In genomic region chr14:33848706-33849454, GRCh38 we compare ENCODE assay signal across 8 cellular contexts.
DNase-seq lines count a peak whose midpoint lies in the region; ATAC-seq, FAIRE-seq and TF ChIP-seq lines count a peak whose summit lies in the region.

No MANE protein-coding gene starts in this region.

- TF ChIP-seq CTCF in BE2C (IDR thresholded peaks at IDR 0.05; ENCODE audit: low read depth, low read length) (peak; percentile 97), GM23338 (conservative IDR thresholded peaks at IDR 0.05; ENCODE audit: low read depth in 2 of 2) (peak; percentile 83 to 94), K562 (IDR thresholded peaks at IDR 0.05 in 2 of 3, conservative IDR thresholded peaks at IDR 0.05 in 1 of 3; ENCODE audit: insufficient read depth in 2 of 3, low read depth in 1 of 3, low read length in 3 of 3) (peak; percentile 64 to 75 (median 68))

- H3K36me3 ChIP-seq in BE2C (no peaks in the 10 kb centered on the region), GM23338 (ENCODE audit: insufficient read depth) (no peaks in the 10 kb centered on the region), K562 (ENCODE audit: control insufficient read depth, insufficient read depth, low read length) (no peaks in the 10 kb centered on the region)

- CTCF ChIA-PET in K562 (lab: Yijun Ruan, JAX; ENCODE audit: low intra/inter-chr PET ratio), result no interaction called here

- H3K4me3 Mint-ChIP-seq in GM23338, result no peak overlapping the region

- peak; percentile 46 to 73; a peak in 3 of 4 replicates for TF ChIP-seq RAD21 in K562 (CRISPR knock-in tag; conservative IDR thresholded peaks at IDR 0.05 in 1 of 2, IDR thresholded peaks at IDR 0.05 in 1 of 2)

- no peak for FAIRE-seq in K562 (lab: Jason Lieb, UNC)

- peaks cover 9% of the 10 kb centered on the region; the same call in 1 of the 2 replicates for H3K9me2 ChIP-seq in GM23338 (ENCODE audit: insufficient read depth)

- WGBS in K562 (ENCODE audit: insufficient coverage, low coverage, missing lambda C conversion rate), result 35% methylated on average over 6 of the region's 8 CpGs

- no peaks in the 10 kb centered on the region for H4K20me1 ChIP-seq in GM23338 (replicated peaks; ENCODE audit: insufficient read depth)
- H4K20me1 ChIP-seq in K562 (replicated peaks; ENCODE audit: control insufficient read depth, insufficient read depth, low read length), result no peaks in the 10 kb centered on the region

- TF ChIP-seq EP300 in K562 (IDR thresholded peaks at IDR 0.05; ENCODE audit: low read length), result no peak

- TF ChIP-seq POLR2A in K562 (conservative IDR thresholded peaks at IDR 0.05), result no peak

- no peaks in the 10 kb centered on the region; the same call in 2 of the 3 replicates for H3K9me3 Mint-ChIP-seq in GM23338

- ATAC-seq in GM23338, result peak; percentile 100
- ATAC-seq in K562, result peak; percentile 96
- no peak for ATAC-seq in stimulated activated naive CD8-positive, alpha-beta T cell treated with anti-CD3 and anti-CD28 coated beads, Interleukin-15, Interleukin-2, amounts not matched to agents 100 U/mL and 50 U/mL, for 24 hours
- no peak for ATAC-seq in GM19351 (IDR thresholded peaks at IDR 0.05; ENCODE audit: unreplicated experiment)

- H3K9ac ChIP-seq in K562 (ENCODE audit: insufficient read depth in 1 of 2, low read depth in 2 of 2, low read length in 2 of 2), result no peak overlapping the region

- no peaks in the 10 kb centered on the region for H3K36me3 Mint-ChIP-seq in GM23338 (ENCODE audit: low read depth)

- no TSS peak for BruUV-seq in K562 (replicated peaks; lab: Mats Ljungman, UMichigan)

- no peak overlapping the region for H3K27ac Mint-ChIP-seq in GM23338

- intact Hi-C loops in K562 (cut with micrococcal nuclease), result loop anchor here (5.0 to 10.0 kb wide), 4 partner anchors 68 to 456 kb away; no protein-coding TSS in a partner anchor

- DNase-seq in BE2C (peak; percentile 90), GM23338 (ENCODE audit: low spot score) (peak; percentile 96), NCI-H460 (ENCODE audit: extremely low read depth, low read depth) (peak; percentile 70), K562 (ENCODE audit: extremely low read depth in 1 of 4, low spot score in 3 of 4) (peak; percentile 30 to 71 (median 46)), islet precursor cell (peak; percentile 97)
- peak; percentile 26 for DNase-seq in stimulated activated naive CD8-positive, alpha-beta T cell treated with anti-CD3 and anti-CD28 coated beads, Interleukin-15, Interleukin-2, amounts not matched to agents 100 U/mL and 50 U/mL, for 24 hours
- no peak for DNase-seq in activated CD8-positive, alpha-beta memory T cell treated with anti-CD3 and anti-CD28 coated beads, Interleukin-2, amount 50 U/mL, for 48 hours

- H3K4me2 ChIP-seq in GM23338 (no peak overlapping the region), K562 (ENCODE audit: insufficient read depth, low read length) (no peak overlapping the region)

- peaks cover 4% of the 10 kb centered on the region for H3K27me3 Mint-ChIP-seq in GM23338 (ENCODE audit: insufficient read depth, low read depth, poor library complexity)

- H3K79me2 ChIP-seq in GM23338 (replicated peaks; ENCODE audit: insufficient read depth), result no peaks in the 10 kb centered on the region
- no peaks in the 10 kb centered on the region for H3K79me2 ChIP-seq in K562 (ENCODE audit: control insufficient read depth, insufficient read depth, low read length)

- in situ Hi-C loops in K562 (cut with MboI), result loop anchor here (10.0 kb wide), 1 partner anchor 376 kb away; no protein-coding TSS in a partner anchor

- H3F3A ChIP-seq in GM23338 (replicated peaks; ENCODE audit: low read depth), result no peaks in the 10 kb centered on the region

- POLR2A ChIA-PET in K562 (lab: Yijun Ruan, JAX), result interaction anchor here (0.6 to 2.2 kb wide), 7 partner anchors 8 to 250 kb away, joined by 3 to 8 read pairs (median 4); partner anchors contain the start of gene EGLN3

- H3K4me1 ChIP-seq in BE2C, result peaks cover 13% of the 10 kb centered on the region
- H3K4me1 ChIP-seq in GM23338 (ENCODE audit: insufficient read depth), result peaks cover 25% of the 10 kb centered on the region
- peaks cover 0 to 11% of the 10 kb centered on the region in 2 experiments; a peak in 2 of 5 replicates for H3K4me1 ChIP-seq in K562 (replicated peaks in 1 of 2; ENCODE audit: control insufficient read depth in 2 of 2, insufficient read depth in 2 of 2, low read length in 2 of 2)

- H2AFZ ChIP-seq in GM23338 (no peak overlapping the region), K562 (ENCODE audit: low read depth, low read length) (0 out of 2 replicates have a peak overlapping the region, but pooled peaks have one; percentile 16)

- H3K27me3 ChIP-seq in BE2C (no peaks in the 10 kb centered on the region), GM23338 (ENCODE audit: insufficient read depth) (no peaks in the 10 kb centered on the region), K562 (ENCODE audit: control insufficient read depth in 2 of 2, insufficient read depth in 2 of 2, low read length in 2 of 2) (no peaks in the 10 kb centered on the region)

- no peak overlapping the region for H3K27ac ChIP-seq in GM23338 (ENCODE audit: low read depth)
- no peak overlapping the region for H3K27ac ChIP-seq in K562 (ENCODE audit: extremely low read depth, low read depth, low read length)

- H3K9me1 ChIP-seq in K562 (ENCODE audit: control insufficient read depth, insufficient read depth, low read length), result no peaks in the 10 kb centered on the region

- H3K9me3 ChIP-seq in BE2C (no peaks in the 10 kb centered on the region), K562 (replicated peaks; ENCODE audit: control insufficient read depth, insufficient read depth, low read depth, low read length) (no peaks in the 10 kb centered on the region)

- H3K4me3 ChIP-seq in BE2C (ENCODE audit: low read depth, low read length) (no peak overlapping the region), GM23338 (no peak overlapping the region), K562 (no peak overlapping the region)

- peaks cover 31% of the 10 kb centered on the region for H3K4me1 Mint-ChIP-seq in GM23338

TF ChIP-seq in GM23338, 12 proteins besides CTCF, POLR2A, EP300 and RAD21 (continues in another document):
- no peak for TF ChIP-seq ETS1 (IDR thresholded peaks at IDR 0.05)

TF ChIP-seq in K562, 482 proteins besides CTCF, POLR2A, EP300 and RAD21 (continues in another document):
- TF ChIP-seq MED1 (CRISPR knock-in tag; IDR thresholded peaks at IDR 0.05; ENCODE audit: borderline replicate concordance) (no peak), KAT2B (IDR thresholded peaks at IDR 0.05; ENCODE audit: low read depth, low read length) (no peak), ZBTB40 (IDR thresholded peaks at IDR 0.05) (no peak), ZBTB40 (CRISPR knock-in tag; IDR thresholded peaks at IDR 0.05) (no peak), CSDE1 (IDR thresholded peaks at IDR 0.05) (no peak), SMC3 (conservative IDR thresholded peaks at IDR 0.05; ENCODE audit: insufficient read depth, low read depth, low read length) (peak; percentile 34; the same call in 1 of the 2 replicates)

Comparison
In these comparisons a context has a peak if more than half of its experiments do, and no peak if none do; other contexts are left out.
1. ATAC-seq: peak in GM23338 (single experiment) and K562 (single experiment); none in stimulated activated naive CD8-positive, alpha-beta T cell treated with anti-CD3 and anti-CD28 coated beads, Interleukin-15, Interleukin-2, amounts not matched to agents 100 U/mL and 50 U/mL, for 24 hours (single experiment) and GM19351 (single experiment).
2. Peak in every context shown above with its lines, with median percentiles within 50 percentile points of each other: CTCF ChIP-seq.